ENCODE assay signal across 25 cellular contexts in the genomic region with DNA sequence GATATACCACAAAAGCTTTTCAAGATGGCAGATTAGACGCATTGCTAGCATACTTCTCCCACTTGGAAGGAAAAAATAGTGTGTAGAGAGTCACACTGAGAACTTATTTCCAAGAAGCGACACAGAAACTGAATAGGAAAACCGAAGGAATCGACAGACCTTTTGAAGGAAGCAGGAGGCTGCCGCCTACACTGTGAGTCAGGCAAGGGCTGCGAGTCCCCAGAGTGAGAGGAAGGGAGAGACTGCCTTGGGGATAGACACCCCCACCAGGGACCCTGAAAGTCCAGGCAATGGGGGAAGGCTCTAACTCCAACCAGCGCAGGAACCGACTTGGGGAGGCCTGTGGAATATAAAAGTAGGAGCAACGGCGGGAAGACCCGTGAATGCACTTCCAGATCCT. TPM values are rescaled to one million over a fixed set of nuclear protein-coding genes. Genes with fewer than 3 reads are reported as not detected.
DNase-seq lines count a peak whose midpoint lies in the region; ATAC-seq, FAIRE-seq and TF ChIP-seq lines count a peak whose summit lies in the region.
"Had no signal": no experiment of that assay in that cellular context is flagged by ENCODE, and none has a peak within 500 bp of the region (broad histone marks: within the 10 kb centered on the region; RNA-seq: fewer than 3 reads in every experiment).

No MANE protein-coding gene starts in this region.

- H3K27me3 ChIP-seq in H1 (replicated peaks in 1 of 4; ENCODE audit: control insufficient read depth in 3 of 4, extremely low read depth in 1 of 4, insufficient read depth in 3 of 4, low read length in 3 of 4), result no peaks in the 10 kb centered on the region; a peak in 1 of 7 replicates
- H3K27me3 ChIP-seq in lung (ENCODE audit: control insufficient read depth, insufficient read depth), result peaks cover 2% of the 10 kb centered on the region
- H3K27me3 ChIP-seq: BE2C, BLaER1 had no signal

- no peak overlapping the region for H3K14ac ChIP-seq in H1 (ENCODE audit: insufficient read length)

- CTCF ChIA-PET in H1 (lab: Charles Lee; ENCODE audit: partially characterized antibody), result no interaction called here

- TF ChIP-seq POLR2A in H1 (IDR thresholded peaks at IDR 0.05; ENCODE audit: control extremely low read depth in 1 of 2, low read depth in 2 of 2, low read length in 2 of 2), result no peak

- no peak overlapping the region for H4K91ac ChIP-seq in H1 (replicated peaks; ENCODE audit: insufficient read length, low read length)

- WGBS in H1 (ENCODE audit: extremely low coverage in 1 of 2, insufficient coverage in 1 of 2, insufficient read length in 1 of 2, insufficient replicate concordance in 2 of 2, low coverage in 1 of 2, low lambda C conversion rate in 2 of 2, missing lambda C conversion rate in 1 of 2), 2 experiments, result 89% methylated on average over 10 of the region's 11 CpGs; no CpG with 5 or more reads in 1 of the 2 experiments
- WGBS in lung, 2 donors, result 94% methylated on average over 11 of the region's 11 CpGs

- H3K27ac ChIP-seq in H1 (ENCODE audit: low read depth, low read length) (no peak overlapping the region), lung (ENCODE audit: low read depth in 1 of 2, low read length in 1 of 2) (no peak overlapping the region)
- H3K27ac ChIP-seq: BLaER1 had no signal

- H2BK120ac ChIP-seq in H1 (replicated peaks; ENCODE audit: low read depth, low read length), result no peak overlapping the region

- no peaks in the 10 kb centered on the region for H3K79me2 ChIP-seq in H1 (ENCODE audit: control insufficient read depth in 1 of 2, insufficient read depth in 2 of 2, low read length in 2 of 2)

- no peak overlapping the region for H3K9ac ChIP-seq in H1 (replicated peaks in 1 of 4; ENCODE audit: extremely low read depth in 1 of 4, low read depth in 3 of 4, low read length in 3 of 4)
- H3K9ac ChIP-seq: BLaER1 had no signal

- POLR2A ChIA-PET in H1 (lab: Charles Lee; ENCODE audit: partially characterized antibody), result no interaction called here

- no peaks in the 10 kb centered on the region for H3K4me1 ChIP-seq in H1 (replicated peaks in 1 of 4; ENCODE audit: control insufficient read depth in 3 of 4, insufficient read depth in 4 of 4, low read length in 3 of 4)
- no peaks in the 10 kb centered on the region for H3K4me1 ChIP-seq in lung (ENCODE audit: control insufficient read depth in 2 of 2, insufficient read depth in 2 of 2, low read length in 2 of 2)
- H3K4me1 ChIP-seq: BLaER1, Caco-2 had no signal

- no peak overlapping the region for H3K4me2 ChIP-seq in H1 (ENCODE audit: insufficient read depth in 1 of 2, low read depth in 2 of 2, low read length in 2 of 2)
- H3K4me2 ChIP-seq: BLaER1 had no signal

- no peak overlapping the region for H2BK15ac ChIP-seq in H1 (ENCODE audit: low read length)

- H2BK12ac ChIP-seq in H1 (ENCODE audit: low read depth, low read length), result no peak overlapping the region

- ATAC-seq in lung (ENCODE audit: insufficient read depth, low FRiP score) (no peak), HG03442 (IDR thresholded peaks at IDR 0.05; ENCODE audit: unreplicated experiment) (no peak)

- H4K8ac ChIP-seq in H1 (ENCODE audit: extremely low read depth, insufficient read depth, low read length), result no peak overlapping the region; the same call in 1 of the 2 replicates

- no peak overlapping the region for H2BK20ac ChIP-seq in H1 (ENCODE audit: low read length)

- H3K4ac ChIP-seq in H1 (replicated peaks; ENCODE audit: insufficient read length, low read depth, low read length), result no peak overlapping the region

- no peaks in the 10 kb centered on the region for H3K23me2 ChIP-seq in H1 (ENCODE audit: low read depth, low read length)

- H2AFZ ChIP-seq in H1 (ENCODE audit: low read length), result 0 out of 2 replicates have a peak overlapping the region, but pooled peaks have one; percentile 5

- H2AK5ac ChIP-seq in H1 (ENCODE audit: low read depth, low read length), result no peak overlapping the region

- H3K23ac ChIP-seq in H1 (ENCODE audit: insufficient read length), result no peak overlapping the region

- no peak overlapping the region for H3K56ac ChIP-seq in H1 (replicated peaks; ENCODE audit: insufficient read length, low read depth, low read length)

- TF ChIP-seq EP300 in H1 (IDR thresholded peaks at IDR 0.05; ENCODE audit: borderline replicate concordance in 1 of 2, low read depth in 2 of 2, low read length in 2 of 2), result no peak

- no peak for TF ChIP-seq CTCF in H1 (IDR thresholded peaks at IDR 0.05; ENCODE audit: control extremely low read depth in 1 of 3, insufficient read depth in 1 of 3, low read depth in 1 of 3, low read length in 3 of 3)
- TF ChIP-seq CTCF in lung (IDR thresholded peaks at IDR 0.05; ENCODE audit: control extremely low read depth, extremely low read depth), result no peak

- H3K79me1 ChIP-seq in H1 (ENCODE audit: low read depth, low read length), result no peaks in the 10 kb centered on the region

- no peaks in the 10 kb centered on the region for H3K36me3 ChIP-seq in H1 (ENCODE audit: control insufficient read depth in 2 of 4, insufficient read depth in 4 of 4, low read length in 3 of 4)
- H3K36me3 ChIP-seq in lung (ENCODE audit: control insufficient read depth in 2 of 2, insufficient read depth in 2 of 2, low read length in 2 of 2), result no peaks in the 10 kb centered on the region
- H3K36me3 ChIP-seq: BE2C, BLaER1 had no signal

- no peaks in the 10 kb centered on the region for H3K9me3 ChIP-seq in H1 (ENCODE audit: insufficient read depth in 2 of 2, low read depth in 1 of 2, low read length in 1 of 2)
- H3K9me3 ChIP-seq in lung (ENCODE audit: control insufficient read depth in 2 of 2, insufficient read depth in 1 of 2, low read length in 1 of 2), result peaks cover 0 to 23% of the 10 kb centered on the region in 2 donors
- H3K9me3 ChIP-seq: BE2C, Caco-2 had no signal

- peak; percentile 59 for DNase-seq in RPMI7951 (ENCODE audit: low read depth)
- DNase-seq in H1 (ENCODE audit: low read depth in 1 of 2, low spot score in 2 of 2), result no peak
- peak; percentile 7 for DNase-seq in lung (ENCODE audit: low spot score)
- no peak for DNase-seq in mesenteric fat pad (ENCODE audit: low spot score)
- DNase-seq in COLO668 (lab: John Stamatoyannopoulos, UW; ENCODE audit: unreplicated experiment), result no peak
- DNase-seq: 8988T; ACHN; BE2C; C1 segment of cervical spinal cord; Caco-2; Calu3; CD4-positive, alpha-beta memory T cell; CD4-positive, CD25-positive, alpha-beta regulatory T cell; CD8-positive, alpha-beta memory T cell; DMS79 treated with DMSO at 0.1 percent for 48 hours; GF-D8 had no signal

- no peak overlapping the region for H2BK5ac ChIP-seq in H1 (ENCODE audit: low read depth, low read length)

- H4K20me1 ChIP-seq in H1 (replicated peaks in 1 of 2; ENCODE audit: control insufficient read depth in 1 of 2, insufficient read depth in 2 of 2, low read length in 2 of 2), result no peaks in the 10 kb centered on the region
- H4K20me1 ChIP-seq: BLaER1 had no signal

- FAIRE-seq in H1 (lab: Jason Lieb, UNC), result no peak
- FAIRE-seq: A204.1, D721Med, G401.6, GM12891, GM19239 had no signal

- H3K4me3 ChIP-seq in H1 (ENCODE audit: extremely low read depth in 1 of 4, insufficient read depth in 2 of 4, low read depth in 3 of 4, low read length in 4 of 4) (no peak overlapping the region), lung (no peak overlapping the region)
- H3K4me3 ChIP-seq: BLaER1 had no signal

- no peak overlapping the region for H3K18ac ChIP-seq in H1 (ENCODE audit: extremely low read depth, low read length)

- no peak for TF ChIP-seq RAD21 in H1 (IDR thresholded peaks at IDR 0.05 in 1 of 2, conservative IDR thresholded peaks at IDR 0.05 in 1 of 2; ENCODE audit: low read depth in 2 of 2, low read length in 2 of 2)

- no peak overlapping the region for H4K5ac ChIP-seq in H1 (ENCODE audit: insufficient read length, low read depth, low read length)

TF ChIP-seq in H1, 55 proteins besides CTCF, POLR2A, EP300 and RAD21 (continues in another document):
- TF ChIP-seq RBBP5 (IDR thresholded peaks at IDR 0.05; ENCODE audit: borderline replicate concordance, low read depth, low read length), result no peak
- TF ChIP-seq BACH1 (IDR thresholded peaks at IDR 0.05; ENCODE audit: low read length), result no peak
- TF ChIP-seq PHF8 (conservative IDR thresholded peaks at IDR 0.05; ENCODE audit: low read depth, low read length), result no peak
- no peak for TF ChIP-seq KDM5A (IDR thresholded peaks at IDR 0.05; ENCODE audit: low read length)

RNA-seq across cellular contexts. Expression of a gene that starts 53.7 kb away (rescaled TPM):
- 2.9 and 3.1 TPM in 2 replicates for total RNA-seq in RPMI7951 (2014; rRNA removed; shearing (Covaris generic))
- not detected in 2 replicates for total RNA-seq in H1 (2021; fragmentation: NEBNext Ultra II Directional; extraction: Animal tissue kit (Norgen Biotek cat#: 25700))
- polyA plus RNA-seq in H1 (2011; rRNA removed), result 0.03 and 0.08 TPM in 2 replicates
- not detected for polyA plus RNA-seq in H1 (2011; cell fraction: cytosol; rRNA removed)
- not detected for polyA plus RNA-seq in H1 (2011; cell fraction: nucleus; rRNA removed)
- not detected in 4 replicates for polyA plus RNA-seq in H1 (2012, experiment 1 of 2)
- not detected for polyA plus RNA-seq in H1 (2012, experiment 2 of 2)
- polyA plus RNA-seq in H1 (2013, experiment 1 of 2), result not detected
- not detected for polyA plus RNA-seq in H1 (2013, experiment 2 of 2)
- not detected in 2 replicates for polyA minus RNA-seq in H1 (2011; rRNA and poly(A)+ RNA removed)
- polyA minus RNA-seq in H1 (2011; cell fraction: cytosol; rRNA and poly(A)+ RNA removed), result not detected
- not detected for polyA minus RNA-seq in H1 (2011; cell fraction: nucleus; rRNA and poly(A)+ RNA removed)
- total RNA-seq in lung, result 1 to 10 TPM in 1 of 2 donors, under 1 TPM in 1; 0.28 to 1.8 TPM
- 1 to 10 TPM in 1 of 2 donors, under 1 TPM in 1; 0.35 to 1.2 TPM for polyA plus RNA-seq in lung
- not detected for total RNA-seq in mesenteric fat pad
- total RNA-seq: A673, Caco-2, Calu3 had no signal
- polyA plus RNA-seq: AG04450 had no signal

Comparison
In these comparisons a context has a peak if more than half of its experiments do, and no peak if none do; other contexts are left out.
1. DNase-seq: peak in RPMI7951 (single experiment) and lung (single experiment); none in H1 (0 of 2), mesenteric fat pad (single experiment) and COLO668 (single experiment).